In genomic region chr15:28933710-28934445, GRCh38 we compare ENCODE assay signal across 1 cellular context.
TF ChIP-seq lines count a peak whose summit lies in the region.

No MANE protein-coding gene starts in this region.

TF ChIP-seq in K562, 482 proteins besides CTCF, POLR2A, EP300 and RAD21:
- TF ChIP-seq TAF7 (tag; IDR thresholded peaks at IDR 0.05) (no peak), NRF1 (conservative IDR thresholded peaks at IDR 0.05 in 1 of 2, IDR thresholded peaks at IDR 0.05 in 1 of 2) (peak in 1 of 2 experiments; percentile 35; a peak in 1 of 4 replicates), ZNF277 (CRISPR knock-in tag; IDR thresholded peaks at IDR 0.05; ENCODE audit: borderline replicate concordance) (no peak), ESRRA (IDR thresholded peaks at IDR 0.05; ENCODE audit: borderline replicate concordance, low read depth) (no peak), SPI1 (IDR thresholded peaks at IDR 0.05; ENCODE audit: borderline replicate concordance, low read depth, low read length) (0 out of 2 replicates have a peak, but pooled peaks have one; percentile 6), PHF8 (IDR thresholded peaks at IDR 0.05; ENCODE audit: borderline replicate concordance, low read length) (peak; percentile 29; the same call in 1 of the 2 replicates), POU5F1 (IDR thresholded peaks at IDR 0.05; ENCODE audit: borderline replicate concordance, low read depth, low read length, partially characterized antibody) (no peak), ZNF655 (CRISPR knock-in tag; IDR thresholded peaks at IDR 0.05) (no peak), RBM39 (optimal IDR thresholded peaks at IDR 0.05; ENCODE audit: low read depth, low read length) (no peak), E2F6 (IDR thresholded peaks at IDR 0.05; ENCODE audit: borderline replicate concordance in 1 of 2, extremely low read depth in 1 of 2, insufficient read depth in 1 of 2, insufficient read length in 1 of 2, low read depth in 1 of 2, low read length in 1 of 2, poor library complexity in 1 of 2, severe bottlenecking in 1 of 2) (no peak), MED1 (CRISPR knock-in tag; IDR thresholded peaks at IDR 0.05; ENCODE audit: borderline replicate concordance) (no peak), VEZF1 (CRISPR knock-in tag; IDR thresholded peaks at IDR 0.05) (peak; percentile 85), CREB1 (IDR thresholded peaks at IDR 0.05) (no peak), CREB1 (CRISPR knock-in tag; IDR thresholded peaks at IDR 0.05) (no peak), CHD7 (IDR thresholded peaks at IDR 0.05; ENCODE audit: low read depth, low read length) (no peak), ZNF316 (IDR thresholded peaks at IDR 0.05) (no peak), ZNF232 (CRISPR knock-in tag; IDR thresholded peaks at IDR 0.05) (no peak), RAD51 (IDR thresholded peaks at IDR 0.05; ENCODE audit: borderline replicate concordance, low read depth) (no peak), CTCFL (IDR thresholded peaks at IDR 0.05; ENCODE audit: borderline replicate concordance, insufficient read depth, low read depth, low read length, poor library complexity, severe bottlenecking) (no peak), JUND (IDR thresholded peaks at IDR 0.05; ENCODE audit: borderline replicate concordance, low read depth, low read length) (no peak), JUND (tag; IDR thresholded peaks at IDR 0.05; ENCODE audit: borderline replicate concordance, low read depth, low read length) (peak; percentile 32; the same call in 1 of the 3 replicates), ZNF561 (CRISPR knock-in tag; conservative IDR thresholded peaks at IDR 0.05) (no peak), TFAP4 (CRISPR knock-in tag; IDR thresholded peaks at IDR 0.05; ENCODE audit: borderline replicate concordance) (peak; percentile 11; the same call in 1 of the 2 replicates), TCF15 (CRISPR knock-in tag; IDR thresholded peaks at IDR 0.05) (no peak), SRSF3 (IDR thresholded peaks at IDR 0.05; ENCODE audit: insufficient read depth, low read length) (no peak), TSC22D4 (tag; IDR thresholded peaks at IDR 0.05) (no peak), RUNX1 (IDR thresholded peaks at IDR 0.05; ENCODE audit: low read depth) (no peak)
